25 cellular contexts compared by ENCODE assay signal in genomic region chr14:23766737-23767401, GRCh38.
"Had no signal": no experiment of that assay in that cellular context is flagged by ENCODE, and none has a peak within 500 bp of the region (broad histone marks: within the 10 kb centered on the region; RNA-seq: fewer than 3 reads in every experiment).

No MANE protein-coding gene starts in this region.

- H3K36me3 ChIP-seq: colonic mucosa, esophagus squamous epithelium, gastrocnemius medialis, heart right ventricle, left ventricle myocardium inferior, lower lobe of right lung had no signal

- ATAC-seq: effector memory CD8-positive, alpha-beta T cell; esophagus mucosa; gastrocnemius medialis; heart right ventricle; left cardiac atrium; lower lobe of right lung; mucosa of descending colon had no signal

- H3K27me3 ChIP-seq: colonic mucosa had no signal

- H3K4me3 ChIP-seq: colonic mucosa, esophagus squamous epithelium, gastrocnemius medialis, heart right ventricle, left ventricle myocardium inferior, lower lobe of right lung, mucosa of descending colon had no signal

- FAIRE-seq: endometrium, islet of Langerhans, keratinocyte had no signal

- H3K27ac ChIP-seq: colonic mucosa, epithelial cell of prostate, esophagus squamous epithelium, gastrocnemius medialis, heart right ventricle, left ventricle myocardium inferior, lower lobe of right lung had no signal

- DNase-seq: colonic mucosa; cortex of kidney; effector CD8-positive, alpha-beta T cell; effector memory CD8-positive, alpha-beta T cell; endodermal cell; erythroblast; esophagus squamous epithelium; foreskin fibroblast; foreskin melanocyte; gastrocnemius medialis; glutamatergic neuron; head of caudate nucleus; heart right ventricle; hippocampal formation; left cardiac atrium; left ventricle myocardium inferior; lower lobe of right lung; mesenchymal stem cell; mucosa of descending colon; naive B cell had no signal

- H3K4me1 ChIP-seq: colonic mucosa, esophagus squamous epithelium, gastrocnemius medialis, heart right ventricle, left ventricle myocardium inferior, lower lobe of right lung had no signal

- H3K9me3 ChIP-seq: colonic mucosa, esophagus squamous epithelium, gastrocnemius medialis, heart right ventricle, lower lobe of right lung, mucosa of descending colon had no signal
